1 cellular context compared by ENCODE assay signal in the genomic region with DNA sequence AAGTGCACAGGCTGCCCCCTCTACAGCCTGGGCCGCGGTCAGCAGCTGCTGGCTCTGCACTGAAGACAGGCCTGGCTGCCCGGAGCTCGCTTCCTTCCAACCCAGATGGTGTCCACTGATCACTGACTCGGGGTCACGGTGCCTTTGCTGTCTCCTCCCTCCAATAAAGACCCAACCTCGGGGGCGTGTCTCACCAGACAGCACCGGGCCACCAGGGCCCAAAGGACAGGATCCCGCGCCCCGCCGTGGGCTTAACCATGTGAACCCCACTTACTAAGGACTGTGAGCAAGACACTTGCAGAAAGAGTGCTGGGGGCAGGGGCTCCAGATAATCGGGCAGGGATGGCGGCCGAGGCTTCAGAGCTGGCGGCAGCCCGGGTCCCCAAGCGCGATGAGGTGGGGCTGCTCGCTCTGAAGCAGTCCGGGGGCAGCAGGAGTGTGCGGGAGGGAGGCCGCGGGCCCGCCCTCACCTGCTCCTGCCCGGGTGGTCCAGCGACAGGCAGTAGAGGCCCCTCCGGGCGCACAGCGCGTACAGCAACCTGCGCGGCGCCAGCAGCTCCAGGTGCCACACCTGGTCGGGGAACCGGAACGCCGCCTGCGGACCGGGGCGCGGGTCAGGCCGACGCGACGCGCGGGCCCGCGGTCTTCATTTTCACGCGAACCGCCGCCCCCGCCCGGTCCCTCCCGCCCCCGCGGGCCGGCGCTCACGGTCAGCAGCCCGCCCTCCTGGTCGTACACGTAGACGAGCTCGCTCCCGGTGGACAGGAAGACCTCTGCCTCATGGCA.
A peak's percentile ranks its signal among the peaks of the same experiment; 100 is the strongest.
TF ChIP-seq lines count a peak whose summit lies in the region.

No MANE protein-coding gene starts in this region.

TF ChIP-seq in HepG2, 621 proteins besides CTCF, POLR2A, EP300 and RAD21 (continues in another document):
- TF ChIP-seq RELA (CRISPR knock-in tag; IDR thresholded peaks at IDR 0.05), result no peak
- peak; percentile 54 for TF ChIP-seq WIZ (CRISPR knock-in tag; IDR thresholded peaks at IDR 0.05)
- no peak for TF ChIP-seq GABPB1 (CRISPR knock-in tag; IDR thresholded peaks at IDR 0.05)
- TF ChIP-seq, protein P1, sequence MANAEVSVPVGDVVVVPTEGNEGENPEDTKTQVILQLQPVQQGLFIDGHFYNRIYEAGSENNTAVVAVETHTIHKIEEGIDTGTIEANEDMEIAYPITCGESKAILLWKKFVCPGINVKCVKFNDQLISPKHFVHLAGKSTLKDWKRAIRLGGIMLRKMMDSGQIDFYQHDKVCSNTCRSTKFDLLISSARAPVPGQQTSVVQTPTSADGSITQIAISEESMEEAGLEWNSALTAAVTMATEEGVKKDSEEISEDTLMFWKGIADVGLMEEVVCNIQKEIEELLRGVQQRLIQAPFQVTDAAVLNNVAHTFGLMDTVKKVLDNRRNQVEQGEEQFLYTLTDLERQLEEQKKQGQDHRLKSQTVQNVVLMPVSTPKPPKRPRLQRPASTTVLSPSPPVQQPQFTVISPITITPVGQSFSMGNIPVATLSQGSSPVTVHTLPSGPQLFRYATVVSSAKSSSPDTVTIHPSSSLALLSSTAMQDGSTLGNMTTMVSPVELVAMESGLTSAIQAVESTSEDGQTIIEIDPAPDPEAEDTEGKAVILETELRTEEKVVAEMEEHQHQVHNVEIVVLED (CRISPR knock-in tag; IDR thresholded peaks at IDR 0.05; ENCODE audit: borderline replicate concordance), result no peak
- TF ChIP-seq, protein P2, sequence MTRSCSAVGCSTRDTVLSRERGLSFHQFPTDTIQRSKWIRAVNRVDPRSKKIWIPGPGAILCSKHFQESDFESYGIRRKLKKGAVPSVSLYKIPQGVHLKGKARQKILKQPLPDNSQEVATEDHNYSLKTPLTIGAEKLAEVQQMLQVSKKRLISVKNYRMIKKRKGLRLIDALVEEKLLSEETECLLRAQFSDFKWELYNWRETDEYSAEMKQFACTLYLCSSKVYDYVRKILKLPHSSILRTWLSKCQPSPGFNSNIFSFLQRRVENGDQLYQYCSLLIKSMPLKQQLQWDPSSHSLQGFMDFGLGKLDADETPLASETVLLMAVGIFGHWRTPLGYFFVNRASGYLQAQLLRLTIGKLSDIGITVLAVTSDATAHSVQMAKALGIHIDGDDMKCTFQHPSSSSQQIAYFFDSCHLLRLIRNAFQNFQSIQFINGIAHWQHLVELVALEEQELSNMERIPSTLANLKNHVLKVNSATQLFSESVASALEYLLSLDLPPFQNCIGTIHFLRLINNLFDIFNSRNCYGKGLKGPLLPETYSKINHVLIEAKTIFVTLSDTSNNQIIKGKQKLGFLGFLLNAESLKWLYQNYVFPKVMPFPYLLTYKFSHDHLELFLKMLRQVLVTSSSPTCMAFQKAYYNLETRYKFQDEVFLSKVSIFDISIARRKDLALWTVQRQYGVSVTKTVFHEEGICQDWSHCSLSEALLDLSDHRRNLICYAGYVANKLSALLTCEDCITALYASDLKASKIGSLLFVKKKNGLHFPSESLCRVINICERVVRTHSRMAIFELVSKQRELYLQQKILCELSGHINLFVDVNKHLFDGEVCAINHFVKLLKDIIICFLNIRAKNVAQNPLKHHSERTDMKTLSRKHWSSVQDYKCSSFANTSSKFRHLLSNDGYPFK (CRISPR knock-in tag; IDR thresholded peaks at IDR 0.05; ENCODE audit: borderline replicate concordance), result no peak
- no peak for TF ChIP-seq ZNF800 (CRISPR knock-in tag; IDR thresholded peaks at IDR 0.05)
- TF ChIP-seq PATZ1 (CRISPR knock-in tag; IDR thresholded peaks at IDR 0.05), result peak; percentile 3; the same call in 1 of the 2 replicates
- no peak for TF ChIP-seq ZNF318 (CRISPR knock-in tag; IDR thresholded peaks at IDR 0.05)
- no peak for TF ChIP-seq KMT2B (CRISPR knock-in tag; IDR thresholded peaks at IDR 0.05)
- TF ChIP-seq TOE1 (CRISPR knock-in tag; IDR thresholded peaks at IDR 0.05), result no peak; the same call in 1 of the 2 replicates
- TF ChIP-seq MYC (CRISPR knock-in tag; IDR thresholded peaks at IDR 0.05; ENCODE audit: borderline replicate concordance), result peak; percentile 33; the same call in 1 of the 2 replicates
- TF ChIP-seq MEIS1 (CRISPR knock-in tag; IDR thresholded peaks at IDR 0.05; ENCODE audit: borderline replicate concordance), result peak; percentile 64; the same call in 1 of the 2 replicates
- no peak for TF ChIP-seq ZFY (CRISPR knock-in tag; IDR thresholded peaks at IDR 0.05)
- no peak; the same call in 1 of the 2 replicates for TF ChIP-seq ZNF574 (CRISPR knock-in tag; IDR thresholded peaks at IDR 0.05)
- TF ChIP-seq ZNF598 (CRISPR knock-in tag; IDR thresholded peaks at IDR 0.05; ENCODE audit: borderline replicate concordance), result 0 out of 2 replicates have a peak, but pooled peaks have one; percentile 73
- 0 out of 2 replicates have a peak, but pooled peaks have one; percentile 9 for TF ChIP-seq ZMYM3 (CRISPR knock-in tag; IDR thresholded peaks at IDR 0.05)
- TF ChIP-seq ZBTB20 (CRISPR knock-in tag; IDR thresholded peaks at IDR 0.05; ENCODE audit: borderline replicate concordance, low read depth), result 0 out of 2 replicates have a peak, but pooled peaks have one; percentile 19
- 0 out of 2 replicates have a peak, but pooled peaks have one; percentile 77 for TF ChIP-seq NFATC3 (CRISPR knock-in tag; IDR thresholded peaks at IDR 0.05)
- TF ChIP-seq TCF7L2 (IDR thresholded peaks at IDR 0.05; ENCODE audit: low read depth, low read length), result no peak
- TF ChIP-seq MBD4 (IDR thresholded peaks at IDR 0.05; ENCODE audit: borderline replicate concordance, low read length), result no peak
- no peak for TF ChIP-seq THYN1 (CRISPR knock-in tag; IDR thresholded peaks at IDR 0.05; ENCODE audit: borderline replicate concordance, low read depth)
- TF ChIP-seq ZNF749 (CRISPR knock-in tag; IDR thresholded peaks at IDR 0.05; ENCODE audit: borderline replicate concordance), result no peak
- TF ChIP-seq ZKSCAN1 (IDR thresholded peaks at IDR 0.05; ENCODE audit: low read length), result no peak
- TF ChIP-seq HES4 (CRISPR knock-in tag; IDR thresholded peaks at IDR 0.05; ENCODE audit: borderline replicate concordance), result peak; percentile 92
- 0 out of 2 replicates have a peak, but pooled peaks have one; percentile 36 for TF ChIP-seq CHD2 (IDR thresholded peaks at IDR 0.05; ENCODE audit: low read depth, low read length)
- TF ChIP-seq ZNF335 (CRISPR knock-in tag; IDR thresholded peaks at IDR 0.05), result no peak
- TF ChIP-seq TIGD3 (CRISPR knock-in tag; IDR thresholded peaks at IDR 0.05; ENCODE audit: borderline replicate concordance), result 0 out of 2 replicates have a peak, but pooled peaks have one; percentile 23
